Comparison of ENCODE assay signal across 4 cellular contexts in genomic region chr3:50205719-50206276, GRCh38.
A peak's percentile ranks its signal among the peaks of the same experiment; 100 is the strongest.
TF ChIP-seq lines count a peak whose summit lies in the region.

No MANE protein-coding gene starts in this region.

TF ChIP-seq in GM12891, 5 proteins besides CTCF, POLR2A, EP300 and RAD21:
- no peak for TF ChIP-seq POU2F2 (IDR thresholded peaks at IDR 0.05; ENCODE audit: low read depth, low read length)
- TF ChIP-seq PAX5 (IDR thresholded peaks at IDR 0.05; ENCODE audit: insufficient read depth, low read length, severe bottlenecking) = no peak

TF ChIP-seq in SK-N-SH, 30 proteins besides CTCF, POLR2A, EP300 and RAD21 (continues in another document):
- no peak for TF ChIP-seq TCF12 (IDR thresholded peaks at IDR 0.05)
- TF ChIP-seq USF2 (IDR thresholded peaks at IDR 0.05; ENCODE audit: borderline replicate concordance, low read depth, low read length) = no peak
- no peak for TF ChIP-seq USF1 (IDR thresholded peaks at IDR 0.05; ENCODE audit: borderline replicate concordance, low read depth)
- no peak for TF ChIP-seq MEF2A (IDR thresholded peaks at IDR 0.05; ENCODE audit: borderline replicate concordance, low read depth)
- TF ChIP-seq NFIC (IDR thresholded peaks at IDR 0.05; ENCODE audit: borderline replicate concordance) = no peak
- TF ChIP-seq RCOR1 (IDR thresholded peaks at IDR 0.05; ENCODE audit: low read length) = no peak
- no peak for TF ChIP-seq ZBTB33 (IDR thresholded peaks at IDR 0.05; ENCODE audit: borderline replicate concordance, low read depth)
- TF ChIP-seq MXI1 (IDR thresholded peaks at IDR 0.05; ENCODE audit: low read depth, low read length) = no peak
- TF ChIP-seq PBX3 (IDR thresholded peaks at IDR 0.05) = no peak
- TF ChIP-seq IRF3 (IDR thresholded peaks at IDR 0.05; ENCODE audit: low read depth, low read length) = no peak
- no peak for TF ChIP-seq FOSL2 (IDR thresholded peaks at IDR 0.05; ENCODE audit: borderline replicate concordance, low read depth)
- no peak for TF ChIP-seq RXRA (IDR thresholded peaks at IDR 0.05; ENCODE audit: borderline replicate concordance, low read depth)
- TF ChIP-seq FOXJ3 (CRISPR knock-in tag; IDR thresholded peaks at IDR 0.05) = no peak
- TF ChIP-seq GATA2 (CRISPR knock-in tag; IDR thresholded peaks at IDR 0.05) = no peak
- no peak for TF ChIP-seq NRF1 (IDR thresholded peaks at IDR 0.05; ENCODE audit: low read depth, low read length)

TF ChIP-seq in H1, 55 proteins besides CTCF, POLR2A, EP300 and RAD21:
- TF ChIP-seq ATF3 (IDR thresholded peaks at IDR 0.05; ENCODE audit: insufficient read depth, low read depth, low read length) (no peak), JUND (IDR thresholded peaks at IDR 0.05; ENCODE audit: low read length) (no peak), EZH2 (IDR thresholded peaks at IDR 0.05; ENCODE audit: low read depth, low read length, severe bottlenecking) (peak; percentile 31), USF2 (IDR thresholded peaks at IDR 0.05; ENCODE audit: low read length) (no peak), SP4 (IDR thresholded peaks at IDR 0.05; ENCODE audit: low read length) (0 out of 2 replicates have a peak, but pooled peaks have one; percentile 12), SIX5 (IDR thresholded peaks at IDR 0.05; ENCODE audit: low read depth, low read length) (no peak), SUZ12 (IDR thresholded peaks at IDR 0.05; ENCODE audit: low read length) (peak; percentile 59; the same call in 1 of the 2 replicates), RNF2 (IDR thresholded peaks at IDR 0.05; ENCODE audit: borderline replicate concordance, low read depth, low read length, missing control alignments, poor library complexity, severe bottlenecking) (no peak), BCL11A (IDR thresholded peaks at IDR 0.05; ENCODE audit: low read depth in 2 of 2, low read length in 2 of 2) (no peak), SIN3A (conservative IDR thresholded peaks at IDR 0.05 in 1 of 2, IDR thresholded peaks at IDR 0.05 in 1 of 2; ENCODE audit: low read depth in 1 of 2, low read length in 2 of 2) (no peak), TAF1 (IDR thresholded peaks at IDR 0.05; ENCODE audit: low read depth, low read length) (0 out of 2 replicates have a peak, but pooled peaks have one; percentile 22), EGR1 (IDR thresholded peaks at IDR 0.05; ENCODE audit: borderline replicate concordance, low read depth, low read length) (peak; percentile 50; the same call in 1 of the 2 replicates), JUN (IDR thresholded peaks at IDR 0.05; ENCODE audit: low read depth, low read length) (no peak), KDM4A (IDR thresholded peaks at IDR 0.05; ENCODE audit: low read depth, low read length, severe bottlenecking) (peak; percentile 42), E2F6 (IDR thresholded peaks at IDR 0.05) (0 out of 2 replicates have a peak, but pooled peaks have one; percentile 21), CREB1 (IDR thresholded peaks at IDR 0.05) (0 out of 2 replicates have a peak, but pooled peaks have one; percentile 8), ATF2 (IDR thresholded peaks at IDR 0.05; ENCODE audit: low read length) (no peak), PHF8 (conservative IDR thresholded peaks at IDR 0.05; ENCODE audit: low read depth, low read length) (0 out of 2 replicates have a peak, but pooled peaks have one; percentile 7)
TF ChIP-seq in H1: peak in this region for 9.

TF ChIP-seq in neural cell, 6 proteins besides CTCF, POLR2A, EP300 and RAD21:
- TF ChIP-seq EZH2 (IDR thresholded peaks at IDR 0.05; ENCODE audit: borderline replicate concordance, insufficient read depth, low read length, poor library complexity, severe bottlenecking) = no peak
- no peak for TF ChIP-seq MXI1 (conservative IDR thresholded peaks at IDR 0.05; ENCODE audit: poor library complexity, severe bottlenecking)
- no peak for TF ChIP-seq POLR2AphosphoS5 (IDR thresholded peaks at IDR 0.05)
- TF ChIP-seq TAF1 (IDR thresholded peaks at IDR 0.05; ENCODE audit: low read depth) = no peak
